32 cellular contexts compared by ENCODE assay signal in genomic region chr1:18396247-18396646, GRCh38.
DNase-seq lines count a peak whose midpoint lies in the region; ATAC-seq lines count a peak whose summit lies in the region.
"Had no signal": no experiment of that assay in that cellular context is flagged by ENCODE, and none has a peak within 500 bp of the region (broad histone marks: within the 10 kb centered on the region; RNA-seq: fewer than 3 reads in every experiment).

No MANE protein-coding gene starts in this region.

- DNase-seq in Daoy (ENCODE audit: low read depth) (peak; percentile 73), MG63 (peak; percentile 18), iris pigment epithelial cell (ENCODE audit: low read depth) (peak; percentile 6), cerebellar cortex (ENCODE audit: low spot score) (no peak), SW 1271 (lab: John Stamatoyannopoulos, UW) (no peak), ecto neural progenitor cell (ENCODE audit: low spot score) (no peak)
- DNase-seq: activated CD4-positive, alpha-beta T cell treated with anti-CD3 and anti-CD28 coated beads, Interleukin-2, amount 50 U/mL, for 1 hour; activated CD8-positive, alpha-beta memory T cell treated with anti-CD3 and anti-CD28 coated beads, Interleukin-2, amount 10 ng/mL, durations not matched to agents 7 days and 5 days; activated naive CD4-positive, alpha-beta T cell treated with anti-CD3 and anti-CD28 coated beads, Interleukin-2, amount 10 ng/mL, durations not matched to agents 7 days and 5 days; activated T-cell treated with anti-CD3 and anti-CD28 coated beads, Interleukin-2, amount 50 U/mL, for 72 hours; amniotic stem cell; CD8-positive, alpha-beta T cell; colonic mucosa; DMS 273 treated with DMSO at 0.1 percent for 48 hours; effector memory CD4-positive, alpha-beta T cell; foreskin keratinocyte; left lung; MM.1S; naive B cell; NCI-H2029; NCI-H226; NCI-H82; SHP77; sigmoid colon; stimulated activated naive CD4-positive, alpha-beta T cell treated with Interleukin-2 at 50 U/mL for 16 hours; T1000 had no signal

- no peak overlapping the region for H3K4me3 ChIP-seq in MG63
- H3K4me3 ChIP-seq: A549, colonic mucosa, left lung, sigmoid colon had no signal

- peak; percentile 23 for ATAC-seq in activated T-helper 17 cell treated with anti-CD3 and anti-CD28 coated beads, Interleukin-2, amount 50 U/mL, for 72 hours (replicated peaks)
- ATAC-seq in HG02623 (IDR thresholded peaks at IDR 0.05; ENCODE audit: unreplicated experiment) = no peak
- ATAC-seq: A549; activated CD8-positive, alpha-beta memory T cell treated with anti-CD3 and anti-CD28 coated beads, Interleukin-2, amount 10 ng/mL, durations not matched to agents 7 days and 5 days; activated T-cell treated with anti-CD3 and anti-CD28 coated beads, Interleukin-2, amount 50 U/mL, for 72 hours; CD8-positive, alpha-beta T cell; foreskin keratinocyte; left lung; WTC11 had no signal

- no peaks in the 10 kb centered on the region; the same call in 1 of the 2 replicates for H3K27me3 ChIP-seq in MG63
- H3K27me3 ChIP-seq: colonic mucosa, foreskin keratinocyte had no signal

- no peak overlapping the region for H3K4me3 Mint-ChIP-seq in activated T-helper 17 cell treated with anti-CD3 and anti-CD28 coated beads, Interleukin-2, amount 50 U/mL, for 72 hours
- H3K4me3 Mint-ChIP-seq: activated CD8-positive, alpha-beta memory T cell treated with anti-CD3 and anti-CD28 coated beads, Interleukin-2, amount 10 ng/mL, durations not matched to agents 7 days and 5 days; activated naive CD4-positive, alpha-beta T cell treated with anti-CD3 and anti-CD28 coated beads, Interleukin-2, amount 10 ng/mL, durations not matched to agents 7 days and 5 days; activated T-cell treated with anti-CD3 and anti-CD28 coated beads, Interleukin-2, amount 50 U/mL, for 72 hours; CD8-positive, alpha-beta T cell; naive B cell; WTC11 had no signal

- peaks cover 20% of the 10 kb centered on the region for H3K27me3 Mint-ChIP-seq in activated T-helper 17 cell treated with anti-CD3 and anti-CD28 coated beads, Interleukin-2, amount 50 U/mL, for 72 hours

- H3K9me3 Mint-ChIP-seq in activated T-helper 17 cell treated with anti-CD3 and anti-CD28 coated beads, Interleukin-2, amount 50 U/mL, for 72 hours = no peaks in the 10 kb centered on the region
- H3K9me3 Mint-ChIP-seq: activated naive CD4-positive, alpha-beta T cell treated with anti-CD3 and anti-CD28 coated beads, Interleukin-2, amount 10 ng/mL, durations not matched to agents 7 days and 5 days; activated T-cell treated with anti-CD3 and anti-CD28 coated beads, Interleukin-2, amount 50 U/mL, for 72 hours; CD8-positive, alpha-beta T cell; WTC11 had no signal

- no peaks in the 10 kb centered on the region for H3K36me3 ChIP-seq in MG63
- H3K36me3 ChIP-seq: colonic mucosa, left lung, neutrophil, sigmoid colon had no signal

- no peaks in the 10 kb centered on the region for H3K36me3 Mint-ChIP-seq in activated T-helper 17 cell treated with anti-CD3 and anti-CD28 coated beads, Interleukin-2, amount 50 U/mL, for 72 hours (ENCODE audit: low read depth)
- H3K36me3 Mint-ChIP-seq: activated CD8-positive, alpha-beta memory T cell treated with anti-CD3 and anti-CD28 coated beads, Interleukin-2, amount 10 ng/mL, durations not matched to agents 7 days and 5 days; activated naive CD4-positive, alpha-beta T cell treated with anti-CD3 and anti-CD28 coated beads, Interleukin-2, amount 10 ng/mL, durations not matched to agents 7 days and 5 days; CD8-positive, alpha-beta T cell; naive B cell; WTC11 had no signal

- H3K9me3 ChIP-seq in MG63 = no peaks in the 10 kb centered on the region
- H3K9me3 ChIP-seq: A549, colonic mucosa, left lung, neutrophil, sigmoid colon had no signal

- H3K4me1 Mint-ChIP-seq in activated T-helper 17 cell treated with anti-CD3 and anti-CD28 coated beads, Interleukin-2, amount 50 U/mL, for 72 hours = no peaks in the 10 kb centered on the region
- H3K4me1 Mint-ChIP-seq: activated CD8-positive, alpha-beta memory T cell treated with anti-CD3 and anti-CD28 coated beads, Interleukin-2, amount 10 ng/mL, durations not matched to agents 7 days and 5 days; activated naive CD4-positive, alpha-beta T cell treated with anti-CD3 and anti-CD28 coated beads, Interleukin-2, amount 10 ng/mL, durations not matched to agents 7 days and 5 days; naive B cell had no signal

- H3K27ac Mint-ChIP-seq in activated T-helper 17 cell treated with anti-CD3 and anti-CD28 coated beads, Interleukin-2, amount 50 U/mL, for 72 hours = no peak overlapping the region
- H3K27ac Mint-ChIP-seq: activated CD8-positive, alpha-beta memory T cell treated with anti-CD3 and anti-CD28 coated beads, Interleukin-2, amount 10 ng/mL, durations not matched to agents 7 days and 5 days; activated naive CD4-positive, alpha-beta T cell treated with anti-CD3 and anti-CD28 coated beads, Interleukin-2, amount 10 ng/mL, durations not matched to agents 7 days and 5 days; activated T-cell treated with anti-CD3 and anti-CD28 coated beads, Interleukin-2, amount 50 U/mL, for 72 hours; CD8-positive, alpha-beta T cell; naive B cell; progenitor cell of endocrine pancreas; WTC11 had no signal

Comparison
In these comparisons a context has a peak if more than half of its experiments do, and no peak if none do; other contexts are left out.
1. DNase-seq: peak in Daoy (single experiment), MG63 (single experiment) and iris pigment epithelial cell (single experiment); none in cerebellar cortex (single experiment), SW 1271 (0 of 2) and ecto neural progenitor cell (single experiment).